ENCODE assay signal across 10 cellular contexts in genomic region chr20:63227260-63227659, GRCh38. TPM values are rescaled to one million over a fixed set of nuclear protein-coding genes. Genes with fewer than 3 reads are reported as not detected.
"Had no signal": no experiment of that assay in that cellular context is flagged by ENCODE, and none has a peak within 500 bp of the region (broad histone marks: within the 10 kb centered on the region; RNA-seq: fewer than 3 reads in every experiment).

No MANE protein-coding gene starts in this region.

- H3K9me3 Mint-ChIP-seq: GM23338, IgD-negative memory B cell had no signal

- H3K4me3 Mint-ChIP-seq: GM23338, IgD-negative memory B cell had no signal

- H3K9me3 ChIP-seq: HAP-1 had no signal

- H3K4me3 ChIP-seq: GM23338, HAP-1 had no signal

- ATAC-seq: GM23338, HCT116, HepG2 had no signal

- H2AFZ ChIP-seq: GM23338 had no signal

- FAIRE-seq: HepG2 had no signal

- H3K4me1 Mint-ChIP-seq: IgD-negative memory B cell had no signal

- DNase-seq: H7, KBM-7 had no signal

- H3K36me3 ChIP-seq: HAP-1 had no signal

- H3K4me1 ChIP-seq: HAP-1 had no signal

- H3K4me2 ChIP-seq: GM23338 had no signal

- H3K27ac ChIP-seq: HL-60 had no signal

- H3K27ac Mint-ChIP-seq: GM23338, IgD-negative memory B cell had no signal

RNA-seq across cellular contexts. Expression of gene BIRC7, which starts 8.4 kb away (rescaled TPM):
- total RNA-seq: H7, HT1080 had no signal
- polyA plus RNA-seq: IgD-negative memory B cell had no signal

RNA-seq across cellular contexts. Expression of gene NKAIN4, which starts 27.0 kb away (rescaled TPM):
- total RNA-seq: H4, HepG2, HT1080 had no signal
- polyA plus RNA-seq: HepG2, IgD-negative memory B cell had no signal
